ENCODE assay signal across 8 cellular contexts in the genomic region with DNA sequence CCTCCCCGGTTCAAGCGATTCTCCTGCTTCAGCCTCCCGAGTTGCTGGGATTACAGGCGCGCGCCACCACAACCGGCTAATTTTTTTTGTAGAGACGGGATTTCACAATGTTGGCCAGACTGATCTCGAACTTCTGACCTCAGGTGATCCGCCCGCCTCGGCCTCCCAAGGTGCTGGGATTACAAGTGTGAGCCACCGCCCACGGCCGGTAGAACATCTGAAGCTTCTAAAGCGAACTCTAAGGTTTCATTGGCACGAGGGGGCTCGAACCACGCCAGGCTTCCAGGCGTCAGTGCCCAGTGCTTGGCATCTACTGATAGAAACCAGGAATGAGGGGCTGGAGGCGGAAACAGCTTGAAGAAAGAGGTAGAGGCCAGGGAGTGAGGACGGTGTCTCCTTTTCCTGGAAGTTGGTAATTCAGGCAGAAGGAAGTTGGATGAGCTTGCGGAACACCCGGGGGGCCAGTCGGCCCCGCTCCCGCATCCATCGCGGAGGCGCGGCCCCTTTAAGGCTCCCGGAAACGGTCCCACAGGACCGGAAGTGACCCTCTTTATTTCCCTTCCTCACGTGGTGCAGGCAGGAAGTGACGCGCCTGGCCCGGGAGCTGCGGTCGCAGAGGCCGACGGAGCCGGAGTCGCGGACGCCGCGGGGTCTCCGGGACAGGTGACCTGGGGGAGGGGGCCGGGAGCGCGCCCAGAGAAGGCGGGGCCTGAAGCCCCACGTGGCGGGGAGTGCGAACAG. TPM values are rescaled to one million over a fixed set of nuclear protein-coding genes. Genes with fewer than 3 reads are reported as not detected.
A peak's percentile ranks its signal among the peaks of the same experiment; 100 is the strongest.
DNase-seq lines count a peak whose midpoint lies in the region; ATAC-seq and TF ChIP-seq lines count a peak whose summit lies in the region.

A gene (plus strand): TSS at position 579 of the 741 bp plus-strand sequence. CDS start 1,876 bp downstream, outside the sequence.

- no peaks in the 10 kb centered on the region for H3K27me3 ChIP-seq in AG04450 (ENCODE audit: control insufficient read depth, insufficient read depth, low read length)

- H3K27ac ChIP-seq in AG04450 (ENCODE audit: low read depth, low read length) (peak within 1 kb of the TSS; percentile 96), VCaP (peak within 1 kb of the TSS; percentile 94)

- CTCF ChIA-PET in AG04450 (lab: Charles Lee), result interaction anchor here (0.6 to 3.3 kb wide), 4 partner anchors 9 to 229 kb away, joined by 3 to 26 read pairs (median 14); no protein-coding TSS in a partner anchor

- H3K9me3 ChIP-seq in AG04450 (ENCODE audit: control insufficient read depth, insufficient read depth, low read length), result no peaks in the 10 kb centered on the region

- DNase-seq in AG04450 (ENCODE audit: low read depth, low spot score) (peak; percentile 89), NCI-H2171 treated with DMSO at 0.1 percent for 48 hours (lab: John Stamatoyannopoulos, UW) (peak; percentile 99), cerebellar cortex (ENCODE audit: low spot score) (peak; percentile 96), kidney tubule cell (ENCODE audit: low spot score) (peak; percentile 97)
- DNase-seq in stimulated activated CD4-positive, alpha-beta T cell treated with anti-CD3 and anti-CD28 coated beads, Interleukin-1b, Interleukin-23, amount 100 ng/mL, for 24 hours (ENCODE audit: low read depth in 4 of 4, low spot score in 1 of 4), result peak; percentile 84 to 91 (median 88)

- POLR2A ChIA-PET in AG04450 (lab: Yijun Ruan, JAX), result interaction anchor here (0.5 to 2.4 kb wide), 13 partner anchors 9 to 143 kb away, joined by 3 to 44 read pairs (median 3); a partner anchor contains a TSS

- no peak for TF ChIP-seq CTCF in AG04450 (IDR thresholded peaks at IDR 0.05; ENCODE audit: low read depth, low read length)
- no peak for TF ChIP-seq CTCF in VCaP (conservative IDR thresholded peaks at IDR 0.05)

- ATAC-seq in GM18870 (IDR thresholded peaks at IDR 0.05; ENCODE audit: unreplicated experiment) (peak; percentile 38), HG03108 (IDR thresholded peaks at IDR 0.05; ENCODE audit: unreplicated experiment) (peak; percentile 36)

- peak within 1 kb of the TSS; percentile 75 for H3K4me3 ChIP-seq in AG04450 (ENCODE audit: low read depth, low read length)

RNA-seq across cellular contexts. Expression of the gene that starts here (rescaled TPM):
- 5.0 and 6.6 TPM in 2 replicates for polyA plus RNA-seq in AG04450 (2011; rRNA removed)
- polyA minus RNA-seq in AG04450 (2011; rRNA and poly(A)+ RNA removed), result 4.7 and 9.3 TPM in 2 replicates

Comparison
In these comparisons a context has a peak if more than half of its experiments do, and no peak if none do; other contexts are left out.
1. Peak in every context shown above with its lines: DNase-seq, ATAC-seq, H3K4me3 ChIP-seq and H3K27ac ChIP-seq.